25 cellular contexts compared by ENCODE assay signal in genomic region chr4:61312526-61312925, GRCh38.
A peak's percentile ranks its signal among the peaks of the same experiment; 100 is the strongest.
DNase-seq lines count a peak whose midpoint lies in the region; ATAC-seq and TF ChIP-seq lines count a peak whose summit lies in the region.
"Had no signal": no experiment of that assay in that cellular context is flagged by ENCODE, and none has a peak within 500 bp of the region (broad histone marks: within the 10 kb centered on the region; RNA-seq: fewer than 3 reads in every experiment).

No MANE protein-coding gene starts in this region.

- no peaks in the 10 kb centered on the region for H3K27me3 ChIP-seq in adipocyte (replicated peaks; ENCODE audit: control insufficient read depth, insufficient read depth, low read length)
- H3K27me3 ChIP-seq: BLaER1 treated with 17β-estradiol and CSF1 and Interleukin-3, amounts not matched to agents 10 nM and 100 nM had no signal

- no peak for ATAC-seq in GM18873 (IDR thresholded peaks at IDR 0.05; ENCODE audit: low FRiP score, unreplicated experiment)
- ATAC-seq in activated T-cell treated with anti-CD3 and anti-CD28 coated beads, Interleukin-2, amount 50 U/mL, for 4 hours = no peak
- ATAC-seq: HCT116, Panc1 had no signal

- no peaks in the 10 kb centered on the region for H3K4me1 ChIP-seq in adipocyte (ENCODE audit: control insufficient read depth, insufficient read depth, low read length)
- H3K4me1 ChIP-seq: BLaER1 treated with 17β-estradiol and CSF1 and Interleukin-3, amounts not matched to agents 10 nM and 100 nM; Caco-2 had no signal

- no peak for TF ChIP-seq CTCF in cardiac fibroblast (IDR thresholded peaks at IDR 0.05; ENCODE audit: low read depth, low read length)
- TF ChIP-seq CTCF in foreskin fibroblast (IDR thresholded peaks at IDR 0.05; ENCODE audit: low read depth, low read length) = no peak

- peak; percentile 32 for DNase-seq in ELR (ENCODE audit: low read depth)
- DNase-seq in adipocyte (ENCODE audit: low read depth) = peak; percentile 33
- peak; percentile 15 to 83 for DNase-seq in cardiac fibroblast (ENCODE audit: low read depth in 2 of 2)
- DNase-seq in foreskin fibroblast = peak; percentile 6 to 14
- DNase-seq in NCI-H2171 treated with DMSO at 0.1 percent for 48 hours (lab: John Stamatoyannopoulos, UW) = no peak
- DNase-seq in EL = no peak
- no peak for DNase-seq in activated T-cell treated with anti-CD3 and anti-CD28 coated beads, Interleukin-2, amount 50 U/mL, for 4 hours
- DNase-seq: 8988T; Caco-2; CD4-positive, alpha-beta memory T cell; DMS 273 treated with DMSO at 0.1 percent for 48 hours; DMS79 treated with DMSO at 0.1 percent for 48 hours; GOT3; NCI-H187; NCI-H2107; NCI-H2227 treated with DMSO at 0.1 percent for 48 hours; NCI-H510A treated with DMSO at 0.1 percent for 48 hours; NCI-H748 treated with DMSO at 0.1 percent for 48 hours; SIG-M5; SK-N-SH had no signal

- no peaks in the 10 kb centered on the region for H3K27me3 Mint-ChIP-seq in activated T-cell treated with anti-CD3 and anti-CD28 coated beads, Interleukin-2, amount 50 U/mL, for 4 hours (ENCODE audit: low read depth)
- H3K27me3 Mint-ChIP-seq: CD4-positive, alpha-beta memory T cell had no signal

- H3K9me3 Mint-ChIP-seq in activated T-cell treated with anti-CD3 and anti-CD28 coated beads, Interleukin-2, amount 50 U/mL, for 4 hours = peaks cover 19% of the 10 kb centered on the region

- H3K9me3 ChIP-seq in adipocyte (ENCODE audit: control insufficient read depth, low read length) = peaks cover 3% of the 10 kb centered on the region
- H3K9me3 ChIP-seq: BLaER1 treated with 17β-estradiol and CSF1 and Interleukin-3, amounts not matched to agents 10 nM and 100 nM; Caco-2; SK-N-SH had no signal

- no peaks in the 10 kb centered on the region for H3K4me1 Mint-ChIP-seq in activated T-cell treated with anti-CD3 and anti-CD28 coated beads, Interleukin-2, amount 50 U/mL, for 4 hours (ENCODE audit: low read depth)
- H3K4me1 Mint-ChIP-seq: CD4-positive, alpha-beta memory T cell had no signal

- no peaks in the 10 kb centered on the region for H3K36me3 ChIP-seq in adipocyte (ENCODE audit: control insufficient read depth, insufficient read depth, low read length, severe bottlenecking)
- H3K36me3 ChIP-seq: BLaER1 treated with 17β-estradiol and CSF1 and Interleukin-3, amounts not matched to agents 10 nM and 100 nM had no signal

- no peak overlapping the region for H3K9ac ChIP-seq in adipocyte (ENCODE audit: low read length)
- H3K9ac ChIP-seq: BLaER1 treated with 17β-estradiol and CSF1 and Interleukin-3, amounts not matched to agents 10 nM and 100 nM; KMS-11; SK-N-SH had no signal

- no peak overlapping the region for H3K4me3 Mint-ChIP-seq in activated T-cell treated with anti-CD3 and anti-CD28 coated beads, Interleukin-2, amount 50 U/mL, for 4 hours
- H3K4me3 Mint-ChIP-seq: CD4-positive, alpha-beta memory T cell had no signal

- no peak overlapping the region for H3K4me3 ChIP-seq in adipocyte (ENCODE audit: low read length)
- H3K4me3 ChIP-seq in cardiac fibroblast (replicated peaks in 1 of 2; ENCODE audit: low read depth in 2 of 2, low read length in 2 of 2) = no peak overlapping the region
- no peak overlapping the region for H3K4me3 ChIP-seq in foreskin fibroblast (ENCODE audit: low read depth in 1 of 2, low read length in 2 of 2)
- H3K4me3 ChIP-seq: BLaER1 treated with 17β-estradiol and CSF1 and Interleukin-3, amounts not matched to agents 10 nM and 100 nM had no signal

- H3K36me3 Mint-ChIP-seq in activated T-cell treated with anti-CD3 and anti-CD28 coated beads, Interleukin-2, amount 50 U/mL, for 4 hours (ENCODE audit: insufficient read depth) = no peaks in the 10 kb centered on the region
- H3K36me3 Mint-ChIP-seq: CD4-positive, alpha-beta memory T cell had no signal

Comparison
In these comparisons a context has a peak if more than half of its experiments do, and no peak if none do; other contexts are left out.
1. DNase-seq: peak in ELR (single experiment), adipocyte (single experiment), cardiac fibroblast (2 of 2) and foreskin fibroblast (2 of 2); none in NCI-H2171 treated with DMSO at 0.1 percent for 48 hours (single experiment), EL (single experiment) and activated T-cell treated with anti-CD3 and anti-CD28 coated beads, Interleukin-2, amount 50 U/mL, for 4 hours (single experiment).